In genomic region chr12:48929551-48929950, GRCh38 we compare ENCODE assay signal across 18 cellular contexts. TPM values are rescaled to one million over a fixed set of nuclear protein-coding genes. Genes with fewer than 3 reads are reported as not detected.
DNase-seq lines count a peak whose midpoint lies in the region; ATAC-seq and TF ChIP-seq lines count a peak whose summit lies in the region.
"Had no signal": no experiment of that assay in that cellular context is flagged by ENCODE, and none has a peak within 500 bp of the region (broad histone marks: within the 10 kb centered on the region; RNA-seq: fewer than 3 reads in every experiment).

No MANE protein-coding gene starts in this region.

- no peaks in the 10 kb centered on the region for H3K9me3 Mint-ChIP-seq in CD4-positive, alpha-beta T cell
- H3K9me3 Mint-ChIP-seq in Calu3 (ENCODE audit: low read depth, unreplicated experiment), result no peaks in the 10 kb centered on the region
- H3K9me3 Mint-ChIP-seq: CD4-positive, CD25-positive, alpha-beta regulatory T cell had no signal

- no peaks in the 10 kb centered on the region for H3K9me3 ChIP-seq in CD4-positive, alpha-beta T cell (ENCODE audit: control insufficient read depth, low read length)
- H3K9me3 ChIP-seq in T-helper 17 cell (ENCODE audit: control insufficient read depth, low read length, poor library complexity, severe bottlenecking), result no peaks in the 10 kb centered on the region
- H3K9me3 ChIP-seq: BLaER1 treated with 17β-estradiol and CSF1 and Interleukin-3, amounts not matched to agents 10 nM and 100 nM; HAP-1 had no signal

- H3K4me3 Mint-ChIP-seq in CD4-positive, alpha-beta T cell, result peak overlapping the region; percentile 49
- H3K4me3 Mint-ChIP-seq in Calu3 (ENCODE audit: low read depth, unreplicated experiment) (no peak overlapping the region), T-helper 17 cell (no peak overlapping the region)

- TF ChIP-seq CTCF in CD4-positive, alpha-beta T cell (IDR thresholded peaks at IDR 0.05), result no peak
- no peak for TF ChIP-seq CTCF in Calu3 (IDR thresholded peaks at IDR 0.05; ENCODE audit: unreplicated experiment)

- no TSS peak for BruUV-seq in Calu3 (replicated peaks; lab: Mats Ljungman, UMichigan)

- H3K36me3 Mint-ChIP-seq in CD4-positive, alpha-beta T cell (ENCODE audit: low read depth), result peaks cover 43% of the 10 kb centered on the region
- peaks cover 71% of the 10 kb centered on the region for H3K36me3 Mint-ChIP-seq in Calu3 (ENCODE audit: insufficient read depth, unreplicated experiment)
- peaks cover 9% of the 10 kb centered on the region for H3K36me3 Mint-ChIP-seq in T-helper 17 cell (ENCODE audit: low read depth)

- DNase-seq in CD4-positive, alpha-beta T cell, result no peak
- DNase-seq in Calu3 (no peak), T-helper 17 cell (no peak), fibroblast of peridontal ligament (ENCODE audit: extremely low read depth) (peak; percentile 53), DMS114 treated with DMSO at 0.1 percent for 48 hours (lab: John Stamatoyannopoulos, UW; ENCODE audit: unreplicated experiment) (no peak), NCI-H128 (lab: John Stamatoyannopoulos, UW; ENCODE audit: unreplicated experiment) (no peak), T-helper 1 cell (no peak), NCI-H524 treated with DMSO at 0.1 percent for 48 hours (lab: John Stamatoyannopoulos, UW) (no peak)
- DNase-seq: ACHN; CD4-positive, CD25-positive, alpha-beta regulatory T cell; COR-L47; DMS53; GF-D8 had no signal

- no peaks in the 10 kb centered on the region for H3K27me3 ChIP-seq in CD4-positive, alpha-beta T cell (ENCODE audit: control insufficient read depth, insufficient read depth, low read length)
- H3K27me3 ChIP-seq: BLaER1 treated with 17β-estradiol and CSF1 and Interleukin-3, amounts not matched to agents 10 nM and 100 nM had no signal

- POLR2A ChIA-PET in CD4-positive, alpha-beta T cell (lab: Charles Lee), result interaction anchor here (0.9 to 1.7 kb wide), 2 partner anchors 11 to 77 kb away, joined by 3 to 7 read pairs; no protein-coding TSS in a partner anchor

- no peaks in the 10 kb centered on the region for H3K27me3 Mint-ChIP-seq in CD4-positive, alpha-beta T cell
- H3K27me3 Mint-ChIP-seq in Calu3 (ENCODE audit: unreplicated experiment) (no peaks in the 10 kb centered on the region), T-helper 17 cell (no peaks in the 10 kb centered on the region)
- H3K27me3 Mint-ChIP-seq: CD4-positive, CD25-positive, alpha-beta regulatory T cell had no signal

- no peak overlapping the region for H3K27ac Mint-ChIP-seq in CD4-positive, alpha-beta T cell
- peak overlapping the region; percentile 23 for H3K27ac Mint-ChIP-seq in Calu3 (ENCODE audit: unreplicated experiment)
- peak overlapping the region; percentile 75 for H3K27ac Mint-ChIP-seq in T-helper 17 cell

- H3K4me1 Mint-ChIP-seq in CD4-positive, alpha-beta T cell (ENCODE audit: low read depth), result peaks cover 51% of the 10 kb centered on the region
- H3K4me1 Mint-ChIP-seq in Calu3 (ENCODE audit: low read depth, unreplicated experiment) (no peaks in the 10 kb centered on the region), T-helper 17 cell (peaks cover 46% of the 10 kb centered on the region)

- ATAC-seq in CD4-positive, alpha-beta T cell (ENCODE audit: poor library complexity), result no peak
- no peak for ATAC-seq in T-helper 17 cell

- intact Hi-C loops in CD4-positive, alpha-beta T cell (cut with DNase I, micrococcal nuclease), result no loop called here
- intact Hi-C loops in Calu3 (cut with micrococcal nuclease; ENCODE audit: unreplicated experiment), result no loop called here

- no peak overlapping the region for H3K27ac ChIP-seq in CD4-positive, alpha-beta T cell (ENCODE audit: low read depth, low read length)
- H3K27ac ChIP-seq: BLaER1 treated with 17β-estradiol and CSF1 and Interleukin-3, amounts not matched to agents 10 nM and 100 nM had no signal

- CTCF ChIA-PET in CD4-positive, alpha-beta T cell (lab: Charles Lee), result interaction anchor here (1.1 to 1.5 kb wide), 2 partner anchors 58 to 163 kb away, joined by 3 to 6 read pairs; no protein-coding TSS in a partner anchor
- CTCF ChIA-PET in Calu3 (lab: Charles Lee), result no interaction called here

RNA-seq across cellular contexts. Expression of gene FKBP11, which starts 4.3 kb away (rescaled TPM):
- total RNA-seq in CD4-positive, alpha-beta T cell, result 10 to 100 TPM; 82.3 to 85.9 TPM
- total RNA-seq in Calu3 (2022) (20.1 and 21.4 TPM in 2 replicates), T-helper 17 cell (100 to 1,000 TPM; 132 to 145 TPM)

RNA-seq across cellular contexts. Expression of gene ARF3, which starts 27.7 kb away (rescaled TPM):
- 10 to 100 TPM; 32.0 to 34.6 TPM for total RNA-seq in CD4-positive, alpha-beta T cell
- total RNA-seq in Calu3 (2022) (142 and 164 TPM in 2 replicates), T-helper 17 cell (100 to 1,000 TPM in 1 of 2 donors, 10 to 100 TPM in 1; 80.1 to 111 TPM)

RNA-seq across cellular contexts. Expression of gene WNT10B, which starts 42.0 kb away (rescaled TPM):
- 10 to 100 TPM; 10.8 TPM for total RNA-seq in CD4-positive, alpha-beta T cell
- total RNA-seq in Calu3 (2022) (0.73 TPM in 1 of 2 replicates, not detected in the other), T-helper 17 cell (10 to 100 TPM; 13.8 to 17.6 TPM)

RNA-seq across cellular contexts. Expression of gene WNT1, which starts 48.6 kb away (rescaled TPM):
- total RNA-seq in CD4-positive, alpha-beta T cell, result 1 to 10 TPM; 1.8 to 2.7 TPM
- total RNA-seq in Calu3 (2022) (not detected in 2 replicates), T-helper 17 cell (1 to 10 TPM; 2.2 to 2.3 TPM)
- total RNA-seq: A172, H1, HT1080 had no signal
